In the genomic region with DNA sequence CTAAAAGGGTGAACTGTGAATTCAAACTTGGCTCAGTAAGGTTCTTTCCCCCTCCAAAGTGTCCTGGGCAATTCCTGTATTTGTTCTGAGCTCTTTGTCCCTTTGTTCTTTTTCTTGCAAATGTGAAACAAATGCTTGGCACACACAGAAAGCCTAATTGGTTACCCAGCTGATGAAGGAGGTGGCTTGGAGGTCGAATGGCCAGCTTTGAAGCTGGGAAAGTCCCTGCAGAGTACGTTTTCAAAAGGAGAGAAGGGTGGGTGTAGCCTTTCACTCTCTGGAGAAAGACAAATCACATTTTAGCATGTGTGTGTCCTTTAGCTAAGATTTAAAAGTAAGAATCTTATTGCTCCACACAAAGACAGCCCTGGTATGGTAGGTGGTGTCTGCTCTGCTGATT, we compare ENCODE assay signal across 8 cellular contexts.
DNase-seq lines count a peak whose midpoint lies in the region; ATAC-seq and TF ChIP-seq lines count a peak whose summit lies in the region.

No MANE protein-coding gene starts in this region.

- no peaks in the 10 kb centered on the region for H3K36me3 Mint-ChIP-seq in glutamatergic neuron (ENCODE audit: unreplicated experiment)
- H3K36me3 Mint-ChIP-seq in CD8-positive, alpha-beta T cell = no peaks in the 10 kb centered on the region

- POLR2A ChIA-PET in CD8-positive, alpha-beta T cell (lab: Charles Lee) = no interaction called here

- H3K4me3 Mint-ChIP-seq in glutamatergic neuron (ENCODE audit: unreplicated experiment) = no peak overlapping the region
- no peak overlapping the region for H3K4me3 Mint-ChIP-seq in CD8-positive, alpha-beta T cell

- CTCF ChIA-PET in CD8-positive, alpha-beta T cell (lab: Charles Lee) = interaction anchor here (1.1 kb wide), 1 partner anchor 46 kb away, joined by 3 read pairs; no protein-coding TSS in a partner anchor

- H3K4me1 ChIP-seq in SJCRH30 = no peaks in the 10 kb centered on the region
- H3K4me1 ChIP-seq in CD8-positive, alpha-beta T cell (ENCODE audit: insufficient read depth, low read length) = no peaks in the 10 kb centered on the region

- no peak overlapping the region for H3K27ac ChIP-seq in SJCRH30
- no peak overlapping the region for H3K27ac ChIP-seq in CD8-positive, alpha-beta T cell (ENCODE audit: low read depth, low read length)

- intact Hi-C loops in CD8-positive, alpha-beta T cell (cut with DNase I, micrococcal nuclease) = no loop called here

- DNase-seq in glutamatergic neuron = no peak
- no peak for DNase-seq in islet precursor cell
- DNase-seq in SJCRH30 = no peak
- DNase-seq in CD8-positive, alpha-beta T cell = no peak

- peak overlapping the region; percentile 59 for H3K27ac Mint-ChIP-seq in glutamatergic neuron (ENCODE audit: unreplicated experiment)
- no peak overlapping the region for H3K27ac Mint-ChIP-seq in CD8-positive, alpha-beta T cell

- H3K27me3 Mint-ChIP-seq in glutamatergic neuron (ENCODE audit: unreplicated experiment) = peaks cover 2% of the 10 kb centered on the region
- peaks cover 5% of the 10 kb centered on the region for H3K27me3 Mint-ChIP-seq in CD8-positive, alpha-beta T cell (ENCODE audit: low read depth)

- no peaks in the 10 kb centered on the region for H3K36me3 ChIP-seq in SJCRH30
- H3K36me3 ChIP-seq in CD8-positive, alpha-beta T cell (ENCODE audit: insufficient read depth, low read length) = no peaks in the 10 kb centered on the region

- no peak overlapping the region for H3K4me3 ChIP-seq in SJCRH30
- no peak overlapping the region for H3K4me3 ChIP-seq in CD8-positive, alpha-beta T cell (ENCODE audit: low read depth, low read length)

- peak; percentile 87 for ATAC-seq in GM18861 (IDR thresholded peaks at IDR 0.05; ENCODE audit: unreplicated experiment)
- peak; percentile 73 for ATAC-seq in GM21529 (IDR thresholded peaks at IDR 0.05; ENCODE audit: unreplicated experiment)
- ATAC-seq in HG03469 (IDR thresholded peaks at IDR 0.05; ENCODE audit: unreplicated experiment) = peak; percentile 73
- no peak for ATAC-seq in CD8-positive, alpha-beta T cell
- no peak for ATAC-seq in HG03439 (IDR thresholded peaks at IDR 0.05; ENCODE audit: unreplicated experiment)

- H3K4me1 Mint-ChIP-seq in glutamatergic neuron (ENCODE audit: low read depth, unreplicated experiment) = no peaks in the 10 kb centered on the region
- no peaks in the 10 kb centered on the region for H3K4me1 Mint-ChIP-seq in CD8-positive, alpha-beta T cell (ENCODE audit: low read depth)

- TF ChIP-seq CTCF in glutamatergic neuron (IDR thresholded peaks at IDR 0.05; ENCODE audit: partially characterized antibody, unreplicated experiment) = no peak
- no peak for TF ChIP-seq CTCF in CD8-positive, alpha-beta T cell (IDR thresholded peaks at IDR 0.05)

- H3K9me3 Mint-ChIP-seq in glutamatergic neuron (ENCODE audit: unreplicated experiment) = no peaks in the 10 kb centered on the region
- H3K9me3 Mint-ChIP-seq in CD8-positive, alpha-beta T cell = no peaks in the 10 kb centered on the region

- H3K27me3 ChIP-seq in SJCRH30 = no peaks in the 10 kb centered on the region; the same call in 1 of the 2 replicates
- no peaks in the 10 kb centered on the region for H3K27me3 ChIP-seq in CD8-positive, alpha-beta T cell (ENCODE audit: insufficient read depth, low read length)

- no peaks in the 10 kb centered on the region for H3K9me3 ChIP-seq in SJCRH30 (replicated peaks)
- no peaks in the 10 kb centered on the region for H3K9me3 ChIP-seq in CD8-positive, alpha-beta T cell (ENCODE audit: low read length)

Comparison
In these comparisons a context has a peak if more than half of its experiments do, and no peak if none do; other contexts are left out.
1. ATAC-seq: peak in GM18861 (single experiment), GM21529 (single experiment) and HG03469 (single experiment); none in CD8-positive, alpha-beta T cell (single experiment) and HG03439 (single experiment).